29 cellular contexts compared by ENCODE assay signal in the genomic region with DNA sequence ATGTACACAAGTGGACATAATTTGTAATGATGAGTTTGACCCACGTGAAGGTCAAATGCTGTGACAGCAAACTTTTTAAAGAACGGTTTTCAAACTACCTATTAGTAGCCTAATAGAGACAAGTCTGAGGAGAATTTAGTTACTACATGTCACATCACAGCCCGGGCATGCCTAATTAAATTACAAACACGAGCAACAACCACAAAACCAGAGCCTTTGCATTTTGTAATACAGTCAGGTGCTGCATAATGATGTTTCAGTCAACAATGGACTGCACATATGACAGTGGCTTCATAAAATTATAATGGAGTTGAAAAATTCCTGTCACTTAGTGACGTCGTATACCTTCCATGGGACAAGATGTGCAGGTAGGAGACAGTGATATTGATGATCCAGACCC.
"Had no signal": no experiment of that assay in that cellular context is flagged by ENCODE, and none has a peak within 500 bp of the region (broad histone marks: within the 10 kb centered on the region; RNA-seq: fewer than 3 reads in every experiment).

No MANE protein-coding gene starts in this region.

- H3K4me1 ChIP-seq: Peyer's patch had no signal

- DNase-seq: activated B cell treated with CpG ODN at 0.5 μM for 24 hours; activated CD4-positive, alpha-beta memory T cell treated with anti-CD3 and anti-CD28 coated beads for 36 hours; activated CD4-positive, alpha-beta T cell treated with anti-CD3 and anti-CD28 coated beads for 4 hours; activated CD4-positive, alpha-beta T cell treated with anti-CD3 and anti-CD28 coated beads, Interleukin-2, amount 50 U/mL, for 1 hour; activated CD4-positive, CD25-positive, alpha-beta regulatory T cell treated with anti-CD3 and anti-CD28 coated beads, Interleukin-2, amount 50 U/mL, for 72 hours; activated CD8-positive, alpha-beta memory T cell treated with anti-CD3 and anti-CD28 coated beads, Interleukin-2, amount 50 U/mL, for 4 hours; activated gamma-delta T cell treated with Interleukin-2 at 50 U/mL for 16 hours; activated naive CD4-positive, alpha-beta T cell treated with anti-CD3 and anti-CD28 coated beads for 36 hours; activated naive CD8-positive, alpha-beta T cell treated with anti-CD3 and anti-CD28 coated beads, Interleukin-2, amount 50 U/mL, for 24 hours; activated T-cell treated with anti-CD3 and anti-CD28 coated beads for 4 hours; activated T-cell treated with anti-CD3 and anti-CD28 coated beads, Interleukin-2, amount 50 U/mL, for 4 hours; anterior cingulate cortex; Karpas-422; KBM-7; NCI-H1436 treated with DMSO at 0.1 percent for 48 hours; NCI-H1694 treated with DMSO at 0.1 percent for 48 hours; NCI-H2107; NCI-H226; NCI-H446 treated with DMSO at 0.1 percent for 48 hours; NCI-H524; NK-92 treated with Interleukin-12 subunit alpha and Interleukin-12 subunit beta, amount 100 ng/mL, for 24 hours; Peyer's patch; RPMI8226; SIG-M5; T-cell; T-helper 17 cell had no signal

- H3K27me3 ChIP-seq: cardiac muscle cell, Peyer's patch had no signal

- H3K9me3 ChIP-seq: Peyer's patch had no signal

- H3K27ac ChIP-seq: cardiac muscle cell, Peyer's patch, VCaP had no signal

- ATAC-seq: activated naive CD8-positive, alpha-beta T cell treated with anti-CD3 and anti-CD28 coated beads, Interleukin-2, amount 50 U/mL, for 24 hours; activated T-cell treated with anti-CD3 and anti-CD28 coated beads, Interleukin-2, amount 50 U/mL, for 4 hours; SK-N-SH treated with all-trans-retinoic acid at 6 μM for 48 hours; T-cell; T-helper 17 cell had no signal

- H3K4me3 ChIP-seq: cardiac muscle cell, Peyer's patch had no signal

- H3K36me3 ChIP-seq: cardiac muscle cell, Peyer's patch had no signal
